In the genomic region with DNA sequence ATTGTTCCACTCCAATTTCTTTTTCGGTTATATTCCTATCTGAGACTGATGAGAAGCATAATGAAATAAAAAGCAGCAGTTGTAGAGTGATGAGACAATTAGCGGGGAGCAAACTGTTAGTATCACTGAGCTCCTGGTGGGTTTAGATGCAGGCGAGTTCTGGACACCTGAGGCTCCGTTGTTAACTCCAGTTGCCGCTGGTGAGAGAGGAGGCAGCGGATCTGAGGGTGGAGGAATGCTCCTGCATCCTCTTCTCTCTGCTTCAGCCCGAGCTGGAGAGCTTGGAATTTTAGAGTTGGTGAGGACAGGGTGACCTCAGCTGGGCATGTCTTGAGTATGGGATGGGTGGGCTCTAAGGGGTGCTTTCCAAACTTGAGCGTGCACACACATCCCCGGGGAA, we compare ENCODE assay signal across 34 cellular contexts. TPM values are rescaled to one million over a fixed set of nuclear protein-coding genes. Genes with fewer than 3 reads are reported as not detected.
"Had no signal": no experiment of that assay in that cellular context is flagged by ENCODE, and none has a peak within 500 bp of the region (broad histone marks: within the 10 kb centered on the region; RNA-seq: fewer than 3 reads in every experiment).

No MANE protein-coding gene starts in this region.

- H3K27ac Mint-ChIP-seq: activated CD4-positive, alpha-beta T cell treated with anti-CD3 and anti-CD28 coated beads for 36 hours; activated CD4-positive, alpha-beta T cell treated with anti-CD3 and anti-CD28 coated beads, Interleukin-2, amount 10 ng/mL, durations not matched to agents 7 days and 5 days; activated CD8-positive, alpha-beta T cell treated with anti-CD3 and anti-CD28 coated beads, Interleukin-2, amount 10 ng/mL, durations not matched to agents 7 days and 5 days; activated naive CD4-positive, alpha-beta T cell treated with anti-CD3 and anti-CD28 coated beads, Interleukin-2, amount 50 U/mL, for 24 hours; activated naive CD8-positive, alpha-beta T cell treated with anti-CD3 and anti-CD28 coated beads, Interleukin-2, amount 10 ng/mL, durations not matched to agents 7 days and 5 days; activated T-cell treated with anti-CD3 and anti-CD28 coated beads, Interleukin-2, amount 50 U/mL, for 24 hours; activated T-helper 2 cell treated with anti-CD3 and anti-CD28 coated beads, Interferon-gamma antibody, Interleukin-2, Interleukin-4, amounts not matched to agents 10 μg/mL and 5 μg/mL and 100 μg/mL, durations not matched to agents 14 hours and 24 hours and 36 hours; T-helper 1 cell treated with Interleukin-12 subunit alpha and Interleukin-12 subunit beta and Interleukin-4 antibody, amounts not matched to agents 30 μg/mL and 1 μg/mL, for 36 hours; T-helper 2 cell treated with Interferon-gamma antibody and Interleukin-4, amounts not matched to agents 5 μg/mL and 100 μg/mL, for 36 hours had no signal

- H3K9me3 Mint-ChIP-seq: activated CD4-positive, alpha-beta T cell treated with anti-CD3 and anti-CD28 coated beads, Interleukin-2, amount 10 ng/mL, durations not matched to agents 7 days and 5 days; activated naive CD4-positive, alpha-beta T cell treated with anti-CD3 and anti-CD28 coated beads, Interleukin-2, amount 50 U/mL, for 24 hours; activated naive CD8-positive, alpha-beta T cell treated with anti-CD3 and anti-CD28 coated beads, Interleukin-2, amount 10 ng/mL, durations not matched to agents 7 days and 5 days; activated T-cell treated with anti-CD3 and anti-CD28 coated beads, Interleukin-2, amount 50 U/mL, for 24 hours; activated T-helper 2 cell treated with anti-CD3 and anti-CD28 coated beads, Interferon-gamma antibody, Interleukin-2, Interleukin-4, amounts not matched to agents 10 μg/mL and 5 μg/mL and 100 μg/mL, durations not matched to agents 14 hours and 24 hours and 36 hours; central memory CD8-positive, alpha-beta T cell; T-helper 1 cell treated with Interleukin-12 subunit alpha and Interleukin-12 subunit beta and Interleukin-4 antibody, amounts not matched to agents 30 μg/mL and 1 μg/mL, for 36 hours; T-helper 2 cell treated with Interferon-gamma antibody and Interleukin-4, amounts not matched to agents 5 μg/mL and 100 μg/mL, for 36 hours had no signal

- FAIRE-seq: K562, TTC549 had no signal

- H3K4me1 ChIP-seq: ascending aorta, Peyer's patch, SJSA1 had no signal

- H3K4me3 Mint-ChIP-seq: activated CD4-positive, alpha-beta T cell treated with anti-CD3 and anti-CD28 coated beads for 36 hours; activated CD4-positive, alpha-beta T cell treated with anti-CD3 and anti-CD28 coated beads, Interleukin-2, amount 10 ng/mL, durations not matched to agents 7 days and 5 days; activated CD8-positive, alpha-beta T cell treated with anti-CD3 and anti-CD28 coated beads, Interleukin-2, amount 10 ng/mL, durations not matched to agents 7 days and 5 days; activated naive CD4-positive, alpha-beta T cell treated with anti-CD3 and anti-CD28 coated beads, Interleukin-2, amount 50 U/mL, for 24 hours; activated naive CD8-positive, alpha-beta T cell treated with anti-CD3 and anti-CD28 coated beads, Interleukin-2, amount 10 ng/mL, durations not matched to agents 7 days and 5 days; activated T-cell treated with anti-CD3 and anti-CD28 coated beads, Interleukin-2, amount 50 U/mL, for 24 hours; central memory CD8-positive, alpha-beta T cell; T-helper 1 cell treated with Interleukin-12 subunit alpha and Interleukin-12 subunit beta and Interleukin-4 antibody, amounts not matched to agents 30 μg/mL and 1 μg/mL, for 36 hours; T-helper 2 cell treated with Interferon-gamma antibody and Interleukin-4, amounts not matched to agents 5 μg/mL and 100 μg/mL, for 36 hours had no signal

- H3K27me3 Mint-ChIP-seq: activated naive CD8-positive, alpha-beta T cell treated with anti-CD3 and anti-CD28 coated beads, Interleukin-2, amount 10 ng/mL, durations not matched to agents 7 days and 5 days had no signal

- H3K4me2 ChIP-seq: SK-N-SH had no signal

- H3K27me3 ChIP-seq: ascending aorta, cardiac muscle cell, Peyer's patch, SJSA1 had no signal

- H3K4me1 Mint-ChIP-seq: activated CD4-positive, alpha-beta T cell treated with anti-CD3 and anti-CD28 coated beads for 36 hours; activated CD4-positive, alpha-beta T cell treated with anti-CD3 and anti-CD28 coated beads, Interleukin-2, amount 10 ng/mL, durations not matched to agents 7 days and 5 days; activated naive CD4-positive, alpha-beta T cell treated with anti-CD3 and anti-CD28 coated beads, Interleukin-2, amount 50 U/mL, for 24 hours; activated naive CD8-positive, alpha-beta T cell treated with anti-CD3 and anti-CD28 coated beads, Interleukin-2, amount 10 ng/mL, durations not matched to agents 7 days and 5 days; central memory CD8-positive, alpha-beta T cell had no signal

- ATAC-seq: activated CD4-positive, alpha-beta T cell treated with anti-CD3 and anti-CD28 coated beads for 36 hours; activated CD4-positive, CD25-positive, alpha-beta regulatory T cell treated with anti-CD3 and anti-CD28 coated beads, Interleukin-2, amount 50 U/mL, for 24 hours; activated CD8-positive, alpha-beta T cell treated with anti-CD3 and anti-CD28 coated beads, Interleukin-2, amount 10 ng/mL, durations not matched to agents 7 days and 5 days; K562; PC-3 had no signal

- DNase-seq: activated CD4-positive, alpha-beta T cell treated with anti-CD3 and anti-CD28 coated beads for 36 hours; activated CD4-positive, alpha-beta T cell treated with anti-CD3 and anti-CD28 coated beads, Interleukin-2, amount 10 ng/mL, durations not matched to agents 7 days and 5 days; activated CD4-positive, alpha-beta T cell treated with anti-CD3 and anti-CD28 coated beads, Interleukin-2, amount 50 U/mL, for 48 hours; activated CD8-positive, alpha-beta T cell treated with anti-CD3 and anti-CD28 coated beads, Interleukin-2, amount 10 ng/mL, durations not matched to agents 7 days and 5 days; activated gamma-delta T cell; activated naive CD4-positive, alpha-beta T cell treated with Interleukin-2 at 50 U/mL for 16 hours; activated naive CD8-positive, alpha-beta T cell treated with anti-CD3 and anti-CD28 coated beads, Interleukin-2, amount 10 ng/mL, durations not matched to agents 7 days and 5 days; activated T-cell treated with anti-CD3 and anti-CD28 coated beads, Interleukin-2, amount 50 U/mL, for 24 hours; amygdala; MV-4-11; NCI-H1092; NCI-H1436 treated with DMSO at 0.1 percent for 48 hours; NCI-H187 treated with DMSO at 0.1 percent for 48 hours; NCI-H2171 treated with DMSO at 0.1 percent for 48 hours; NCI-H2227 treated with DMSO at 0.1 percent for 48 hours; NCI-H446; NCI-H510A treated with DMSO at 0.1 percent for 48 hours; PC-3; Peyer's patch; RPMI8226; SHP77 treated with DMSO at 0.1 percent for 48 hours; SK-N-SH had no signal

- H3K9ac ChIP-seq: SK-N-SH had no signal

- H3K4me3 ChIP-seq: ascending aorta, cardiac muscle cell, K562, Peyer's patch, SJSA1 had no signal

- H3K36me3 Mint-ChIP-seq: activated naive CD4-positive, alpha-beta T cell treated with anti-CD3 and anti-CD28 coated beads, Interleukin-2, amount 50 U/mL, for 24 hours; activated naive CD8-positive, alpha-beta T cell treated with anti-CD3 and anti-CD28 coated beads, Interleukin-2, amount 10 ng/mL, durations not matched to agents 7 days and 5 days had no signal

- H3K9me3 ChIP-seq: ascending aorta, Peyer's patch, SJSA1, SK-N-SH had no signal

- H3K36me3 ChIP-seq: ascending aorta, cardiac muscle cell, Peyer's patch, SJSA1 had no signal

- H3K27ac ChIP-seq: ascending aorta, cardiac muscle cell, Peyer's patch, SJSA1 had no signal

RNA-seq across cellular contexts. Expression of gene LRMDA, which starts 31.4 kb away (rescaled TPM):
- total RNA-seq: activated CD4-positive, alpha-beta T cell treated with anti-CD3 and anti-CD28 coated beads for 36 hours; activated CD4-positive, alpha-beta T cell treated with anti-CD3 and anti-CD28 coated beads, Interleukin-2, amount 10 ng/mL, durations not matched to agents 7 days and 5 days; activated CD8-positive, alpha-beta T cell treated with anti-CD3 and anti-CD28 coated beads, Interleukin-2, amount 10 ng/mL, durations not matched to agents 7 days and 5 days; activated naive CD8-positive, alpha-beta T cell treated with anti-CD3 and anti-CD28 coated beads, Interleukin-2, amount 10 ng/mL, durations not matched to agents 7 days and 5 days; activated T-helper 2 cell treated with anti-CD3 and anti-CD28 coated beads, Interferon-gamma antibody, Interleukin-2, Interleukin-4, amounts not matched to agents 10 μg/mL and 5 μg/mL and 100 μg/mL, durations not matched to agents 14 hours and 24 hours and 36 hours; MCF 10A; SJSA1 had no signal
- polyA plus RNA-seq: K562 had no signal
